Comparison of ENCODE assay signal across 8 cellular contexts in genomic region chr19:1000095-1000494, GRCh38. TPM values are rescaled to one million over a fixed set of nuclear protein-coding genes. Genes with fewer than 3 reads are reported as not detected.
A peak's percentile ranks its signal among the peaks of the same experiment; 100 is the strongest.
DNase-seq lines count a peak whose midpoint lies in the region; ATAC-seq and TF ChIP-seq lines count a peak whose summit lies in the region.

Gene GRIN3B (plus strand): TSS chr19:1000419. CDS start chr19:1000438, 19 bp downstream.

- TF ChIP-seq CTCF in cardiac muscle cell (IDR thresholded peaks at IDR 0.05; ENCODE audit: low read depth, low read length) (peak; percentile 36), hepatocyte (IDR thresholded peaks at IDR 0.05; ENCODE audit: poor library complexity) (peak; percentile 68)

- H3K9me3 Mint-ChIP-seq in activated naive CD8-positive, alpha-beta T cell (ENCODE audit: low read depth) = no peaks in the 10 kb centered on the region

- H3K9me2 ChIP-seq in hepatocyte (replicated peaks; ENCODE audit: insufficient read depth) = no peaks in the 10 kb centered on the region

- H3K9me3 ChIP-seq in cardiac muscle cell (ENCODE audit: low read depth) = no peaks in the 10 kb centered on the region
- H3K9me3 ChIP-seq in hepatocyte (ENCODE audit: low read depth) = no peaks in the 10 kb centered on the region

- no peaks in the 10 kb centered on the region for H3K79me2 ChIP-seq in hepatocyte

- WGBS in hepatocyte (ENCODE audit: low lambda C conversion rate, missing lambda C conversion rate) = 10% methylated on average over 12 of the region's 43 CpGs

- H2AFZ ChIP-seq in hepatocyte = no peak within 1 kb of the TSS

- no peak within 1 kb of the TSS for H3K27ac Mint-ChIP-seq in activated naive CD8-positive, alpha-beta T cell

- H3K27me3 ChIP-seq in cardiac muscle cell (peaks cover 29% of the 10 kb centered on the region), hepatocyte (peaks cover 53% of the 10 kb centered on the region)

- H3K36me3 ChIP-seq in cardiac muscle cell = no peaks in the 10 kb centered on the region
- no peaks in the 10 kb centered on the region for H3K36me3 ChIP-seq in hepatocyte (replicated peaks; ENCODE audit: insufficient read depth, low read depth)

- H3K4me2 ChIP-seq in hepatocyte = peak within 1 kb of the TSS; percentile 90

- H3K27me3 Mint-ChIP-seq in activated naive CD8-positive, alpha-beta T cell = peaks cover 10% of the 10 kb centered on the region

- H3K4me3 Mint-ChIP-seq in activated naive CD8-positive, alpha-beta T cell = peak within 1 kb of the TSS; percentile 37

- peak; percentile 50 to 85 for DNase-seq in cardiac muscle cell (ENCODE audit: low read depth in 1 of 2, low spot score in 1 of 2)
- no peak for DNase-seq in Right ventricle myocardium inferior (ENCODE audit: missing footprints)
- DNase-seq in hepatocyte (ENCODE audit: low spot score) = peak; percentile 85
- DNase-seq in stimulated activated CD4-positive, alpha-beta T cell treated with anti-CD3 and anti-CD28 coated beads, Interleukin-2, amount 100 ng/mL, for 24 hours = peak; percentile 72 to 80
- no peak for DNase-seq in NCI-H1694 treated with DMSO at 0.1 percent for 48 hours (lab: John Stamatoyannopoulos, UW)
- DNase-seq in cerebellar cortex (ENCODE audit: low spot score) = no peak

- H3K27ac ChIP-seq in cardiac muscle cell (no peak within 1 kb of the TSS), hepatocyte (no peak within 1 kb of the TSS)

- H4K20me1 ChIP-seq in hepatocyte (ENCODE audit: insufficient read depth, poor library complexity, severe bottlenecking) = no peaks in the 10 kb centered on the region

- H3K36me3 Mint-ChIP-seq in activated naive CD8-positive, alpha-beta T cell = no peaks in the 10 kb centered on the region

- peaks cover 21% of the 10 kb centered on the region for H3K4me1 Mint-ChIP-seq in activated naive CD8-positive, alpha-beta T cell (ENCODE audit: low read depth)

- intact Hi-C loops in Right ventricle myocardium inferior (cut with DNase I) = no loop called here

- no peak for ATAC-seq in Right ventricle myocardium inferior
- ATAC-seq in SK-N-SH treated with all-trans-retinoic acid at 6 μM for 48 hours = peak; percentile 9; the same call in 2 of the 3 replicates

- H3K4me1 ChIP-seq in cardiac muscle cell (ENCODE audit: low read depth) (no peaks in the 10 kb centered on the region), hepatocyte (ENCODE audit: insufficient read depth) (peaks cover 18% of the 10 kb centered on the region)

- H3K4me3 ChIP-seq in cardiac muscle cell (peak within 1 kb of the TSS; percentile 35), hepatocyte (no peak within 1 kb of the TSS)

TF ChIP-seq in SK-N-SH treated with all-trans-retinoic acid at 6 μM for 48 hours, 23 proteins besides CTCF, POLR2A, EP300 and RAD21:
- TF ChIP-seq CSDC2 (CRISPR knock-in tag; IDR thresholded peaks at IDR 0.05) (no peak), RARB (CRISPR knock-in tag; IDR thresholded peaks at IDR 0.05) (no peak), OSR1 (CRISPR knock-in tag; IDR thresholded peaks at IDR 0.05) (no peak), ISL1 (CRISPR knock-in tag; IDR thresholded peaks at IDR 0.05) (no peak), TOX (CRISPR knock-in tag; IDR thresholded peaks at IDR 0.05; ENCODE audit: borderline replicate concordance) (no peak), SNAI2 (CRISPR knock-in tag; IDR thresholded peaks at IDR 0.05) (no peak), ZFP30 (CRISPR knock-in tag; IDR thresholded peaks at IDR 0.05) (no peak), GLIS3 (CRISPR knock-in tag; IDR thresholded peaks at IDR 0.05) (no peak), PATZ1 (CRISPR knock-in tag; IDR thresholded peaks at IDR 0.05; ENCODE audit: borderline replicate concordance) (no peak), CSRNP3 (CRISPR knock-in tag; IDR thresholded peaks at IDR 0.05) (no peak), ARNTL (CRISPR knock-in tag; IDR thresholded peaks at IDR 0.05; ENCODE audit: borderline replicate concordance, low read depth) (no peak), ZNF70 (CRISPR knock-in tag; IDR thresholded peaks at IDR 0.05) (no peak), PPARA (CRISPR knock-in tag; IDR thresholded peaks at IDR 0.05; ENCODE audit: borderline replicate concordance) (no peak), ZFP3 (CRISPR knock-in tag; IDR thresholded peaks at IDR 0.05) (no peak), POU6F1 (CRISPR knock-in tag; IDR thresholded peaks at IDR 0.05; ENCODE audit: borderline replicate concordance, low read depth) (no peak), BACH2 (CRISPR knock-in tag; IDR thresholded peaks at IDR 0.05; ENCODE audit: borderline replicate concordance) (no peak)

RNA-seq across cellular contexts. Expression of gene GRIN3B, which starts in this region (rescaled TPM):
- total RNA-seq in cardiac muscle cell (5.4 and 8.5 TPM in 2 replicates), Right ventricle myocardium inferior (0.35 TPM), hepatocyte (0.30 and 0.64 TPM in 2 replicates)
- polyA plus RNA-seq in cardiac muscle cell (3.0 and 4.9 TPM in 2 replicates), hepatocyte (0.48 and 0.49 TPM in 2 replicates)

Comparison
In these comparisons a context has a peak if more than half of its experiments do, and no peak if none do; other contexts are left out.
1. DNase-seq: peak in cardiac muscle cell (2 of 2) and stimulated activated CD4-positive, alpha-beta T cell treated with anti-CD3 and anti-CD28 coated beads, Interleukin-2, amount 100 ng/mL, for 24 hours (2 of 2); none in Right ventricle myocardium inferior (single experiment), NCI-H1694 treated with DMSO at 0.1 percent for 48 hours (single experiment) and cerebellar cortex (single experiment).
2. Peak in DNase-seq and H3K4me2 ChIP-seq in hepatocyte; RNA of the gene not detected or under 1 TPM.